ENCODE assay signal across 16 cellular contexts in the genomic region with DNA sequence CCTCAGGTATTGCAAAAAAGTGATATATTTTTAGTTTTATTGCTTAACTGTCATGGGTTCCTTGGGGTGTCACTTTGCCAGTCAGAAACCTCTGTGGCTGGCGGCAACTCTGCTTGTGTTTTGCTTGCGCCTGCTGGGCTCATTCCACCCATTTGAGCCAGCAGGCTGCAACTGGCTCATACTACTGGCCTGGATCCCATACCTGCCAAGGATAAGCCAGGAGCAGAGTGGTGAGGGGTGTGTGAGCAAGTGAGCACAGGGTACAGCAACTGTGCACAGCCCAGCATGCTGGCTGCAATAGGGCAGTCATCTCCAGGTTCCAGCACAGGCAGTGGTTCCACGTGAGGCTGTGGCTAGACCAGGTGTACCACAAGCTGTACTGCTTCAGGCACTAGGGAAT.
DNase-seq lines count a peak whose midpoint lies in the region; ATAC-seq, FAIRE-seq and TF ChIP-seq lines count a peak whose summit lies in the region.
"Had no signal": no experiment of that assay in that cellular context is flagged by ENCODE, and none has a peak within 500 bp of the region (broad histone marks: within the 10 kb centered on the region; RNA-seq: fewer than 3 reads in every experiment).

No MANE protein-coding gene starts in this region.

- no peaks in the 10 kb centered on the region for H3K9me1 ChIP-seq in keratinocyte (ENCODE audit: control insufficient read depth, extremely low read depth, insufficient read depth, low read length)

- dilution Hi-C loops in keratinocyte (cut with MboI; ENCODE audit: extremely low pct_ligation_motif_present, low sequenced_read_pairs), result no loop called here

- FAIRE-seq in keratinocyte (lab: Jason Lieb, UNC), result peak; percentile 17
- no peak for FAIRE-seq in frontal cortex (lab: Jason Lieb, UNC)
- FAIRE-seq: A549, GM12891 had no signal

- H3K4me2 ChIP-seq in keratinocyte (ENCODE audit: control insufficient read depth, extremely low read depth, insufficient read depth, low read depth, low read length) (no peak overlapping the region), trophoblast cell (ENCODE audit: low read length) (no peak overlapping the region), GM23338 (no peak overlapping the region)
- H3K4me2 ChIP-seq: A549 had no signal

- no peaks in the 10 kb centered on the region for H3K4me1 ChIP-seq in keratinocyte (ENCODE audit: control insufficient read depth, extremely low read depth, insufficient read depth, low read length)
- no peaks in the 10 kb centered on the region for H3K4me1 ChIP-seq in trophoblast cell (ENCODE audit: control insufficient read depth in 1 of 2, insufficient read depth in 2 of 2, low read length in 2 of 2)
- no peaks in the 10 kb centered on the region for H3K4me1 ChIP-seq in upper lobe of right lung
- no peaks in the 10 kb centered on the region for H3K4me1 ChIP-seq in GM23338 (ENCODE audit: insufficient read depth)
- H3K4me1 ChIP-seq: A549, BE2C had no signal

- DNase-seq in stimulated activated naive CD8-positive, alpha-beta T cell treated with anti-CD3 and anti-CD28 coated beads, Interleukin-15, amount 100 ng/mL, for 72 hours, result no peak
- DNase-seq in stimulated activated naive CD8-positive, alpha-beta T cell treated with anti-CD3 and anti-CD28 coated beads, Interleukin-15, Interleukin-2, amounts not matched to agents 100 U/mL and 50 U/mL, for 24 hours, result no peak
- no peak for DNase-seq in keratinocyte (ENCODE audit: low read depth, low spot score)
- DNase-seq in trophoblast cell, result no peak
- DNase-seq in upper lobe of right lung, result no peak
- DNase-seq in frontal cortex (ENCODE audit: low spot score in 2 of 2), result no peak
- DNase-seq in GM23338 (ENCODE audit: low spot score), result no peak
- DNase-seq: BE2C, DMS79, HCEC 1CT, HFFc6 had no signal

- no peak overlapping the region for H3K4me3 Mint-ChIP-seq in stimulated activated naive CD8-positive, alpha-beta T cell treated with anti-CD3 and anti-CD28 coated beads, Interleukin-15, amount 100 ng/mL, for 72 hours
- H3K4me3 Mint-ChIP-seq in GM23338, result no peak overlapping the region
- H3K4me3 Mint-ChIP-seq: CD4-positive, alpha-beta memory T cell; HFFc6 had no signal

- H3K23ac ChIP-seq in trophoblast cell (ENCODE audit: low read length), result peak overlapping the region; percentile 86

- WGBS in trophoblast cell (ENCODE audit: extremely low coverage, insufficient coverage, insufficient read length), result no CpG with 5 or more reads among the region's 3 CpGs

- H2AFZ ChIP-seq in keratinocyte (ENCODE audit: control insufficient read depth, low read length) (peak overlapping the region; percentile 21), trophoblast cell (ENCODE audit: insufficient read depth, low read length, poor library complexity) (no peak overlapping the region), GM23338 (no peak overlapping the region)

- H3F3A ChIP-seq in GM23338 (replicated peaks; ENCODE audit: low read depth), result no peaks in the 10 kb centered on the region

- H2BK12ac ChIP-seq in trophoblast cell (ENCODE audit: low read length), result no peak overlapping the region

- H3K27me3 ChIP-seq in keratinocyte (ENCODE audit: control insufficient read depth, extremely low read depth, insufficient read depth, low read length) (no peaks in the 10 kb centered on the region), trophoblast cell (ENCODE audit: insufficient read depth, low read length) (no peaks in the 10 kb centered on the region), upper lobe of right lung (no peaks in the 10 kb centered on the region), GM23338 (ENCODE audit: insufficient read depth) (no peaks in the 10 kb centered on the region)
- H3K27me3 ChIP-seq: BE2C had no signal

- H2AK5ac ChIP-seq in trophoblast cell (ENCODE audit: low read length), result no peak overlapping the region

- intact Hi-C loops in upper lobe of right lung (cut with DNase I), result no loop called here

- H3K36me3 Mint-ChIP-seq in GM23338 (ENCODE audit: low read depth), result peaks cover 14% of the 10 kb centered on the region; the same call in 2 of the 3 replicates
- H3K36me3 Mint-ChIP-seq: CD4-positive, alpha-beta memory T cell had no signal

- H3K9me3 Mint-ChIP-seq in stimulated activated naive CD8-positive, alpha-beta T cell treated with anti-CD3 and anti-CD28 coated beads, Interleukin-15, amount 100 ng/mL, for 72 hours, result peaks cover 5 to 9% of the 10 kb centered on the region in 2 donors
- peaks cover 28% of the 10 kb centered on the region for H3K9me3 Mint-ChIP-seq in GM23338

- no peaks in the 10 kb centered on the region for H4K20me1 ChIP-seq in keratinocyte (ENCODE audit: control insufficient read depth, extremely low read depth, insufficient read depth, low read length)
- H4K20me1 ChIP-seq in GM23338 (replicated peaks; ENCODE audit: insufficient read depth), result no peaks in the 10 kb centered on the region

- no peaks in the 10 kb centered on the region for H3K27me3 Mint-ChIP-seq in stimulated activated naive CD8-positive, alpha-beta T cell treated with anti-CD3 and anti-CD28 coated beads, Interleukin-15, amount 100 ng/mL, for 72 hours
- no peaks in the 10 kb centered on the region for H3K27me3 Mint-ChIP-seq in GM23338 (ENCODE audit: insufficient read depth, low read depth, poor library complexity)

- no peak overlapping the region for H4K8ac ChIP-seq in trophoblast cell (ENCODE audit: low read depth, low read length)

- no peaks in the 10 kb centered on the region for H3K79me2 ChIP-seq in keratinocyte (ENCODE audit: control insufficient read depth, insufficient read depth, low read length)
- H3K79me2 ChIP-seq in trophoblast cell (ENCODE audit: control insufficient read depth, insufficient read depth, low read length, poor library complexity), result no peaks in the 10 kb centered on the region
- H3K79me2 ChIP-seq in GM23338 (replicated peaks; ENCODE audit: insufficient read depth), result no peaks in the 10 kb centered on the region

- no peak overlapping the region for H3K27ac Mint-ChIP-seq in stimulated activated naive CD8-positive, alpha-beta T cell treated with anti-CD3 and anti-CD28 coated beads, Interleukin-15, amount 100 ng/mL, for 72 hours
- H3K27ac Mint-ChIP-seq in GM23338, result no peak overlapping the region
- H3K27ac Mint-ChIP-seq: CD4-positive, alpha-beta memory T cell; HFFc6 had no signal

- H3K4me3 ChIP-seq in keratinocyte (ENCODE audit: control insufficient read depth in 2 of 3, extremely low read depth in 1 of 3, insufficient read depth in 2 of 3, low read depth in 1 of 3, low read length in 3 of 3) (no peak overlapping the region), trophoblast cell (ENCODE audit: low read depth, low read length) (peak overlapping the region; percentile 57), upper lobe of right lung (no peak overlapping the region), GM23338 (no peak overlapping the region)
- H3K4me3 ChIP-seq: A549 had no signal

- H3K9me2 ChIP-seq in GM23338 (ENCODE audit: insufficient read depth), result 0 out of 2 replicates have a peak, but pooled peaks cover 2% of the 10 kb centered on the region

- H3K27ac ChIP-seq in keratinocyte (ENCODE audit: control insufficient read depth, insufficient read depth, low read length), result no peak overlapping the region
- H3K27ac ChIP-seq in trophoblast cell (ENCODE audit: low read depth, low read length), result no peak overlapping the region
- no peak overlapping the region for H3K27ac ChIP-seq in upper lobe of right lung
- H3K27ac ChIP-seq in GM23338 (ENCODE audit: low read depth), result no peak overlapping the region
- H3K27ac ChIP-seq: A549, C4-2B had no signal

- no peak overlapping the region for H4K12ac ChIP-seq in trophoblast cell (ENCODE audit: low read depth, low read length)

- TF ChIP-seq CTCF in keratinocyte (optimal IDR thresholded peaks at IDR 0.05 in 1 of 3, IDR thresholded peaks at IDR 0.05 in 1 of 3, conservative IDR thresholded peaks at IDR 0.05 in 1 of 3; ENCODE audit: extremely low read depth in 1 of 3, insufficient read depth in 2 of 3, low read length in 3 of 3) (no peak), upper lobe of right lung (IDR thresholded peaks at IDR 0.05) (no peak), GM23338 (conservative IDR thresholded peaks at IDR 0.05; ENCODE audit: low read depth in 2 of 2) (no peak)

- no peaks in the 10 kb centered on the region for H3K79me1 ChIP-seq in trophoblast cell (ENCODE audit: low read length)

- H3K4ac ChIP-seq in trophoblast cell (ENCODE audit: low read depth, low read length), result no peak overlapping the region

- H3K4me1 Mint-ChIP-seq in stimulated activated naive CD8-positive, alpha-beta T cell treated with anti-CD3 and anti-CD28 coated beads, Interleukin-15, amount 100 ng/mL, for 72 hours, result no peaks in the 10 kb centered on the region
- H3K4me1 Mint-ChIP-seq in GM23338, result no peaks in the 10 kb centered on the region

- peak; percentile 43 for ATAC-seq in stimulated activated naive CD8-positive, alpha-beta T cell treated with anti-CD3 and anti-CD28 coated beads, Interleukin-15, amount 100 ng/mL, for 72 hours
- ATAC-seq in stimulated activated naive CD8-positive, alpha-beta T cell treated with anti-CD3 and anti-CD28 coated beads, Interleukin-15, Interleukin-2, amounts not matched to agents 100 U/mL and 50 U/mL, for 24 hours, result no peak
- ATAC-seq in upper lobe of right lung, result peak; percentile 33
- no peak for ATAC-seq in GM23338
- no peak for ATAC-seq in GM19455 (IDR thresholded peaks at IDR 0.05; ENCODE audit: unreplicated experiment)
- ATAC-seq: A549 had no signal

- H3K14ac ChIP-seq in trophoblast cell (ENCODE audit: low read length), result no peak overlapping the region

- H2BK5ac ChIP-seq in trophoblast cell (ENCODE audit: low read depth, low read length, poor library complexity), result no peak overlapping the region

- no peaks in the 10 kb centered on the region for H3K9me3 ChIP-seq in keratinocyte (ENCODE audit: control insufficient read depth, low read depth, low read length)
- H3K9me3 ChIP-seq in trophoblast cell (ENCODE audit: insufficient read depth, low read depth, low read length), result peaks cover 13% of the 10 kb centered on the region
- no peaks in the 10 kb centered on the region for H3K9me3 ChIP-seq in upper lobe of right lung
- H3K9me3 ChIP-seq: BE2C had no signal

- no peak overlapping the region for H3K9ac ChIP-seq in keratinocyte (ENCODE audit: control insufficient read depth, extremely low read depth, insufficient read depth, low read length)
- H3K9ac ChIP-seq in trophoblast cell (ENCODE audit: low read length), result peak overlapping the region; percentile 67

- H3K18ac ChIP-seq in trophoblast cell (ENCODE audit: low read length), result no peak overlapping the region

- H2BK120ac ChIP-seq in trophoblast cell (ENCODE audit: insufficient read depth, low read length, poor library complexity), result no peak overlapping the region

- no peak overlapping the region for H4K91ac ChIP-seq in trophoblast cell (ENCODE audit: low read depth, low read length)

- H3K36me3 ChIP-seq in keratinocyte (ENCODE audit: control insufficient read depth in 2 of 2, extremely low read depth in 1 of 2, insufficient read depth in 2 of 2, low read length in 2 of 2) (no peaks in the 10 kb centered on the region), trophoblast cell (ENCODE audit: control insufficient read depth in 1 of 2, insufficient read depth in 2 of 2, low read length in 2 of 2) (peaks cover 0 to 2% of the 10 kb centered on the region in 2 experiments), upper lobe of right lung (no peaks in the 10 kb centered on the region), GM23338 (ENCODE audit: insufficient read depth) (no peaks in the 10 kb centered on the region; the same call in 1 of the 2 replicates)
- H3K36me3 ChIP-seq: BE2C had no signal

TF ChIP-seq in GM23338, 12 proteins besides CTCF, POLR2A, EP300 and RAD21 (continues in another document):
- TF ChIP-seq EZH2phosphoT487 (IDR thresholded peaks at IDR 0.05; ENCODE audit: unreplicated experiment), result no peak

Comparison
In these comparisons a context has a peak if more than half of its experiments do, and no peak if none do; other contexts are left out.
1. ATAC-seq: peak in stimulated activated naive CD8-positive, alpha-beta T cell treated with anti-CD3 and anti-CD28 coated beads, Interleukin-15, amount 100 ng/mL, for 72 hours (single experiment) and upper lobe of right lung (single experiment); none in stimulated activated naive CD8-positive, alpha-beta T cell treated with anti-CD3 and anti-CD28 coated beads, Interleukin-15, Interleukin-2, amounts not matched to agents 100 U/mL and 50 U/mL, for 24 hours (single experiment), GM23338 (single experiment) and GM19455 (single experiment).